ENCODE assay signal across 9 cellular contexts in genomic region chr5:102971693-102972293, GRCh38.
DNase-seq lines count a peak whose midpoint lies in the region; ATAC-seq and TF ChIP-seq lines count a peak whose summit lies in the region.
"Had no signal": no experiment of that assay in that cellular context is flagged by ENCODE, and none has a peak within 500 bp of the region (broad histone marks: within the 10 kb centered on the region; RNA-seq: fewer than 3 reads in every experiment).

No MANE protein-coding gene starts in this region.

- TF ChIP-seq CTCF in WERI-Rb-1 (IDR thresholded peaks at IDR 0.05; ENCODE audit: low read depth, low read length): peak; percentile 32; the same call in 1 of the 2 replicates

- H3K4me3 ChIP-seq in WERI-Rb-1 (ENCODE audit: low read depth, low read length): no peak overlapping the region
- H3K4me3 ChIP-seq: BLaER1 treated with 17β-estradiol and CSF1 and Interleukin-3, amounts not matched to agents 10 nM and 100 nM had no signal

- no peaks in the 10 kb centered on the region for H3K9me3 ChIP-seq in WERI-Rb-1 (ENCODE audit: severe bottlenecking)

- H3K36me3 ChIP-seq in WERI-Rb-1: no peaks in the 10 kb centered on the region

- no peak overlapping the region for H3K27ac ChIP-seq in WERI-Rb-1
- H3K27ac ChIP-seq: BLaER1 treated with 17β-estradiol and CSF1 and Interleukin-3, amounts not matched to agents 10 nM and 100 nM had no signal

- H3K27me3 ChIP-seq in WERI-Rb-1 (ENCODE audit: insufficient read depth, low read depth, severe bottlenecking): no peaks in the 10 kb centered on the region
- H3K27me3 ChIP-seq: BLaER1 treated with 17β-estradiol and CSF1 and Interleukin-3, amounts not matched to agents 10 nM and 100 nM had no signal

- DNase-seq in NCI-H1436 (lab: John Stamatoyannopoulos, UW): peak; percentile 10
- DNase-seq in NCI-H1436 treated with DMSO at 0.1 percent for 48 hours (lab: John Stamatoyannopoulos, UW): no peak
- DNase-seq in WERI-Rb-1: no peak
- DNase-seq in inferior parietal cortex (ENCODE audit: extremely low spot score): peak; percentile 53
- DNase-seq in NCI-H774 (lab: John Stamatoyannopoulos, UW): no peak
- DNase-seq in NCI-H187 (lab: John Stamatoyannopoulos, UW): no peak
- no peak for DNase-seq in NCI-H128 (lab: John Stamatoyannopoulos, UW; ENCODE audit: unreplicated experiment)

- ATAC-seq in HG03159 (IDR thresholded peaks at IDR 0.05; ENCODE audit: unreplicated experiment): peak; percentile 56

Comparison
In these comparisons a context has a peak if more than half of its experiments do, and no peak if none do; other contexts are left out.
1. DNase-seq: peak in NCI-H1436 (single experiment) and inferior parietal cortex (single experiment); none in NCI-H1436 treated with DMSO at 0.1 percent for 48 hours (single experiment), WERI-Rb-1 (single experiment), NCI-H774 (single experiment), NCI-H187 (0 of 2) and NCI-H128 (single experiment).